In genomic region chr12:113230315-113231274, GRCh38 we compare ENCODE assay signal across 9 cellular contexts. TPM values are rescaled to one million over a fixed set of nuclear protein-coding genes. Genes with fewer than 3 reads are reported as not detected.
DNase-seq lines count a peak whose midpoint lies in the region; ATAC-seq and TF ChIP-seq lines count a peak whose summit lies in the region.
"Had no signal": no experiment of that assay in that cellular context is flagged by ENCODE, and none has a peak within 500 bp of the region (broad histone marks: within the 10 kb centered on the region; RNA-seq: fewer than 3 reads in every experiment).

No MANE protein-coding gene starts in this region.

- H3K36me3 Mint-ChIP-seq in GM23338 (ENCODE audit: low read depth) (peaks cover 45% of the 10 kb centered on the region), endothelial cell (ENCODE audit: low read depth, unreplicated experiment) (peaks cover 9% of the 10 kb centered on the region)

- H3K9me3 Mint-ChIP-seq in GM23338 (no peaks in the 10 kb centered on the region; the same call in 2 of the 3 replicates), endothelial cell (ENCODE audit: unreplicated experiment) (no peaks in the 10 kb centered on the region)

- H4K20me1 ChIP-seq in DND-41 (ENCODE audit: insufficient read depth, low read length), result no peaks in the 10 kb centered on the region
- H4K20me1 ChIP-seq in GM23338 (replicated peaks; ENCODE audit: insufficient read depth), result no peaks in the 10 kb centered on the region
- H4K20me1 ChIP-seq in hepatocyte (ENCODE audit: insufficient read depth, poor library complexity, severe bottlenecking), result no peaks in the 10 kb centered on the region

- H3K9me3 ChIP-seq in DND-41 (ENCODE audit: insufficient read depth, low read length, severe bottlenecking) (no peaks in the 10 kb centered on the region), RWPE2 (ENCODE audit: severe bottlenecking) (no peaks in the 10 kb centered on the region), hepatocyte (ENCODE audit: low read depth) (no peaks in the 10 kb centered on the region), ovary (no peaks in the 10 kb centered on the region)

- H3K4me3 ChIP-seq in DND-41 (ENCODE audit: low read depth in 1 of 2, low read length in 2 of 2) (no peak overlapping the region), GM23338 (no peak overlapping the region), RWPE2 (ENCODE audit: severe bottlenecking) (no peak overlapping the region), hepatocyte (no peak overlapping the region), ovary (no peak overlapping the region)

- no peak for TF ChIP-seq EP300 in ovary (IDR thresholded peaks at IDR 0.05)

- TF ChIP-seq POLR2A in ovary (IDR thresholded peaks at IDR 0.05), result no peak

- H3K27ac Mint-ChIP-seq in GM23338 (peak overlapping the region; percentile 70; the same call in 1 of the 2 replicates), endothelial cell (ENCODE audit: unreplicated experiment) (no peak overlapping the region)

- peaks cover 33% of the 10 kb centered on the region for H3K4me1 Mint-ChIP-seq in GM23338
- H3K4me1 Mint-ChIP-seq in endothelial cell (ENCODE audit: unreplicated experiment), result peaks cover 15% of the 10 kb centered on the region

- H3K4me3 Mint-ChIP-seq in GM23338 (no peak overlapping the region), endothelial cell (ENCODE audit: unreplicated experiment) (no peak overlapping the region)

- H3K79me2 ChIP-seq in DND-41 (ENCODE audit: insufficient read depth, low read length) (no peaks in the 10 kb centered on the region), GM23338 (replicated peaks; ENCODE audit: insufficient read depth) (no peaks in the 10 kb centered on the region), hepatocyte (no peaks in the 10 kb centered on the region)

- H3K27ac ChIP-seq in DND-41 (ENCODE audit: low read length) (peak overlapping the region; percentile 37; the same call in 1 of the 2 replicates), GM23338 (ENCODE audit: low read depth) (peak overlapping the region; percentile 69; the same call in 1 of the 2 replicates), RWPE2 (ENCODE audit: poor library complexity, severe bottlenecking) (peak overlapping the region; percentile 77), hepatocyte (peak overlapping the region; percentile 98), ovary (no peak overlapping the region)

- H2AFZ ChIP-seq in DND-41 (ENCODE audit: low read depth, low read length), result no peak overlapping the region
- no peak overlapping the region for H2AFZ ChIP-seq in GM23338
- no peak overlapping the region for H2AFZ ChIP-seq in hepatocyte

- DNase-seq in DND-41 (no peak), GM23338 (ENCODE audit: low spot score) (no peak), RWPE2 (ENCODE audit: low spot score) (no peak), hepatocyte (ENCODE audit: low spot score) (no peak), endothelial cell (ENCODE audit: low spot score) (no peak), ovary (no peak), NCI-H128 (lab: John Stamatoyannopoulos, UW; ENCODE audit: unreplicated experiment) (no peak), DMS79 treated with DMSO at 0.1 percent for 48 hours (lab: John Stamatoyannopoulos, UW) (no peak)
- DNase-seq: NCI-H187 had no signal

- H3F3A ChIP-seq in GM23338 (replicated peaks; ENCODE audit: low read depth), result no peaks in the 10 kb centered on the region

- H3K4me2 ChIP-seq in DND-41 (ENCODE audit: insufficient read depth, low read length) (no peak overlapping the region), GM23338 (no peak overlapping the region), hepatocyte (no peak overlapping the region)

- TF ChIP-seq CTCF in DND-41 (IDR thresholded peaks at IDR 0.05; ENCODE audit: borderline replicate concordance, extremely low read depth, low read length, poor library complexity, severe bottlenecking) (no peak), GM23338 (conservative IDR thresholded peaks at IDR 0.05; ENCODE audit: low read depth in 2 of 2) (no peak), RWPE2 (IDR thresholded peaks at IDR 0.05; ENCODE audit: poor library complexity, severe bottlenecking) (no peak), hepatocyte (IDR thresholded peaks at IDR 0.05; ENCODE audit: poor library complexity) (no peak), endothelial cell (IDR thresholded peaks at IDR 0.05; ENCODE audit: unreplicated experiment) (no peak), ovary (IDR thresholded peaks at IDR 0.05) (no peak)

- WGBS in hepatocyte (ENCODE audit: low lambda C conversion rate, missing lambda C conversion rate), result 87% methylated on average over 15 of the region's 15 CpGs
- WGBS in ovary, 3 donors, result 91 to 93% (median 92%) methylated on average over 15 of the region's 15 CpGs

- no peak for ATAC-seq in DND-41 (ENCODE audit: insufficient read depth, low read depth)
- ATAC-seq in GM23338, result no peak
- ATAC-seq in RWPE2 (ENCODE audit: low read depth), result no peak

- H3K27me3 ChIP-seq in DND-41 (ENCODE audit: insufficient read depth, low read length, poor library complexity) (no peaks in the 10 kb centered on the region), GM23338 (ENCODE audit: insufficient read depth) (no peaks in the 10 kb centered on the region), RWPE2 (ENCODE audit: insufficient read depth, poor library complexity, severe bottlenecking) (no peaks in the 10 kb centered on the region), hepatocyte (no peaks in the 10 kb centered on the region), ovary (no peaks in the 10 kb centered on the region)

- intact Hi-C loops in ovary (cut with DNase I), result no loop called here

- H3K4me1 ChIP-seq in DND-41 (ENCODE audit: insufficient read depth, low read length), result peaks cover 2% of the 10 kb centered on the region; the same call in 1 of the 2 replicates
- H3K4me1 ChIP-seq in GM23338 (ENCODE audit: insufficient read depth), result peaks cover 15% of the 10 kb centered on the region
- H3K4me1 ChIP-seq in RWPE2 (ENCODE audit: insufficient read depth, poor library complexity, severe bottlenecking), result peaks cover 10% of the 10 kb centered on the region
- peaks cover 31% of the 10 kb centered on the region for H3K4me1 ChIP-seq in hepatocyte (ENCODE audit: insufficient read depth)
- H3K4me1 ChIP-seq in ovary (ENCODE audit: insufficient read depth), result peaks cover 8% of the 10 kb centered on the region

- peaks cover 78% of the 10 kb centered on the region for H3K36me3 ChIP-seq in DND-41 (ENCODE audit: insufficient read depth, low read length)
- H3K36me3 ChIP-seq in GM23338 (ENCODE audit: insufficient read depth), result peaks cover 9% of the 10 kb centered on the region; the same call in 1 of the 2 replicates
- peaks cover 87% of the 10 kb centered on the region for H3K36me3 ChIP-seq in RWPE2 (ENCODE audit: low read depth)
- H3K36me3 ChIP-seq in hepatocyte (replicated peaks; ENCODE audit: insufficient read depth, low read depth), result no peaks in the 10 kb centered on the region
- no peaks in the 10 kb centered on the region for H3K36me3 ChIP-seq in ovary

- no peak overlapping the region for H3K9ac ChIP-seq in DND-41 (ENCODE audit: low read depth, low read length)

- H3K9me2 ChIP-seq in GM23338 (ENCODE audit: insufficient read depth) (no peaks in the 10 kb centered on the region), hepatocyte (replicated peaks; ENCODE audit: insufficient read depth) (no peaks in the 10 kb centered on the region)

- peaks cover 6% of the 10 kb centered on the region for H3K27me3 Mint-ChIP-seq in GM23338 (ENCODE audit: insufficient read depth, low read depth, poor library complexity)
- peaks cover 8% of the 10 kb centered on the region for H3K27me3 Mint-ChIP-seq in endothelial cell (ENCODE audit: unreplicated experiment)

TF ChIP-seq in GM23338, 12 proteins besides CTCF, POLR2A, EP300 and RAD21 (continues in another document):
- TF ChIP-seq EZH2phosphoT487 (IDR thresholded peaks at IDR 0.05; ENCODE audit: unreplicated experiment) (no peak), ETS1 (IDR thresholded peaks at IDR 0.05) (no peak)

RNA-seq across cellular contexts. Expression of gene TPCN1, which starts 9.3 kb away (rescaled TPM):
- total RNA-seq in GM23338 (2014; rRNA removed; shearing (Covaris generic)), result 12.2 and 14.4 TPM in 2 replicates
- polyA plus RNA-seq in GM23338 (2016; fragmentation: Nextera tagmentation; extraction: Ambion mirVana), result 11.2 and 16.2 TPM in 2 replicates
- 16.9 and 20.1 TPM in 2 replicates for total RNA-seq in hepatocyte
- 31.3 and 32.1 TPM in 2 replicates for polyA plus RNA-seq in hepatocyte
- 8.4 TPM for total RNA-seq in endothelial cell (ENCODE audit: unreplicated experiment)
- total RNA-seq in ovary, result 10 to 100 TPM; 29.8 to 65.6 (median 54.8) TPM
- 10 to 100 TPM; 28.0 to 40.3 TPM for polyA plus RNA-seq in ovary

RNA-seq across cellular contexts. Expression of gene RITA1, which starts 45.1 kb away (rescaled TPM):
- total RNA-seq in GM23338 (2014; rRNA removed; shearing (Covaris generic)), result 33.0 and 40.4 TPM in 2 replicates
- polyA plus RNA-seq in GM23338 (2016; fragmentation: Nextera tagmentation; extraction: Ambion mirVana) (20.0 and 21.4 TPM in 2 replicates), hepatocyte (15.7 and 26.9 TPM in 2 replicates), ovary (10 to 100 TPM in 1 of 2 donors, 1 to 10 TPM in 1; 6.8 to 11.0 TPM)
- total RNA-seq in hepatocyte (16.1 and 19.1 TPM in 2 replicates), endothelial cell (ENCODE audit: unreplicated experiment) (11.7 TPM), ovary (10 to 100 TPM; 13.6 to 19.4 (median 15.4) TPM)

RNA-seq across cellular contexts. Expression of gene DDX54, which starts 45.3 kb away (rescaled TPM):
- 79.6 and 84.1 TPM in 2 replicates for total RNA-seq in GM23338 (2014; rRNA removed; shearing (Covaris generic))
- polyA plus RNA-seq in GM23338 (2016; fragmentation: Nextera tagmentation; extraction: Ambion mirVana) (89.4 and 89.5 TPM in 2 replicates), hepatocyte (36.0 and 37.8 TPM in 2 replicates), ovary (10 to 100 TPM; 10.8 to 42.4 TPM)
- total RNA-seq in hepatocyte (32.3 and 52.6 TPM in 2 replicates), endothelial cell (ENCODE audit: unreplicated experiment) (47.5 TPM), ovary (10 to 100 TPM; 54.0 to 77.5 (median 71.4) TPM)

Comparison
In these comparisons a context has a peak if more than half of its experiments do, and no peak if none do; other contexts are left out.
1. H3K27ac ChIP-seq: peak in DND-41 (single experiment), GM23338 (single experiment), RWPE2 (single experiment) and hepatocyte (single experiment); none in ovary (0 of 2).